ENCODE assay signal across 1 cellular context in the genomic region with DNA sequence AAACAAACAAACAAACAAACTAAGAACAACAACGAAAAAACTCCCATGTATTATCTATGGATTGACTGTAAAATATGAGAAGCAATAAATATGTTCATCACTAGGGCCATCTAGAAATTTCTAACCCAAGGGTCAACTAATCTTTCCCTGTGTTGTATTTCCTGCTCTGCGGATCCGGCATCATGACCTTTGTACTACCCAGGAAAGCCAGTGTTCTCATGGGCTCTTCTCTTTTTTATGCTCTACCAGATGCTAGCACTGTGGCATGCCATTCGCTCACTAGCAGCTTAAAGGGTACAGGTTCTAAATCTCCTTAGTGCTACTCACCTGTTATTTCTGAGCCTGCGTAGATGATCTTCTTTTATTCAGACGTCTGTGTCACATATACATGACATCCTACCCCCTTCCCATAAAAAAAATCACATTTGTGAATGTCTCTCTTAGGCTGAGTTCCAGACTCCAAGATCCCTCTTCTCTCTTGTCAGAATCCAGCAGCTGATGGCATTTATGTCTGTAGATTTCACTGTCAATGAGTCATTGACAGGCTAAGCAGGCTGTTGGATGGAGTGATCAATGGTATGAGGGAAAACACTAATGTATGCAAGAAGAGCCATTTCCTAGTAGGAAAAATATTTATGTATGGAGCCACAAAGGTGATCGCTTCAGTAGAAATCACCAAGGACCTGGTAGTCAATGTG.
TF ChIP-seq lines count a peak whose summit lies in the region.

No MANE protein-coding gene starts in this region.

TF ChIP-seq in GM23338, 12 proteins besides CTCF, POLR2A, EP300 and RAD21 (continued from another document):
- TF ChIP-seq, protein P1, sequence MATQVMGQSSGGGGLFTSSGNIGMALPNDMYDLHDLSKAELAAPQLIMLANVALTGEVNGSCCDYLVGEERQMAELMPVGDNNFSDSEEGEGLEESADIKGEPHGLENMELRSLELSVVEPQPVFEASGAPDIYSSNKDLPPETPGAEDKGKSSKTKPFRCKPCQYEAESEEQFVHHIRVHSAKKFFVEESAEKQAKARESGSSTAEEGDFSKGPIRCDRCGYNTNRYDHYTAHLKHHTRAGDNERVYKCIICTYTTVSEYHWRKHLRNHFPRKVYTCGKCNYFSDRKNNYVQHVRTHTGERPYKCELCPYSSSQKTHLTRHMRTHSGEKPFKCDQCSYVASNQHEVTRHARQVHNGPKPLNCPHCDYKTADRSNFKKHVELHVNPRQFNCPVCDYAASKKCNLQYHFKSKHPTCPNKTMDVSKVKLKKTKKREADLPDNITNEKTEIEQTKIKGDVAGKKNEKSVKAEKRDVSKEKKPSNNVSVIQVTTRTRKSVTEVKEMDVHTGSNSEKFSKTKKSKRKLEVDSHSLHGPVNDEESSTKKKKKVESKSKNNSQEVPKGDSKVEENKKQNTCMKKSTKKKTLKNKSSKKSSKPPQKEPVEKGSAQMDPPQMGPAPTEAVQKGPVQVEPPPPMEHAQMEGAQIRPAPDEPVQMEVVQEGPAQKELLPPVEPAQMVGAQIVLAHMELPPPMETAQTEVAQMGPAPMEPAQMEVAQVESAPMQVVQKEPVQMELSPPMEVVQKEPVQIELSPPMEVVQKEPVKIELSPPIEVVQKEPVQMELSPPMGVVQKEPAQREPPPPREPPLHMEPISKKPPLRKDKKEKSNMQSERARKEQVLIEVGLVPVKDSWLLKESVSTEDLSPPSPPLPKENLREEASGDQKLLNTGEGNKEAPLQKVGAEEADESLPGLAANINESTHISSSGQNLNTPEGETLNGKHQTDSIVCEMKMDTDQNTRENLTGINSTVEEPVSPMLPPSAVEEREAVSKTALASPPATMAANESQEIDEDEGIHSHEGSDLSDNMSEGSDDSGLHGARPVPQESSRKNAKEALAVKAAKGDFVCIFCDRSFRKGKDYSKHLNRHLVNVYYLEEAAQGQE (IDR thresholded peaks at IDR 0.05; ENCODE audit: unreplicated experiment) = no peak
- TF ChIP-seq EZH2 (IDR thresholded peaks at IDR 0.05; ENCODE audit: low read depth, unreplicated experiment) = no peak
- TF ChIP-seq JUNB (IDR thresholded peaks at IDR 0.05; ENCODE audit: unreplicated experiment) = no peak
- TF ChIP-seq, protein P2, sequence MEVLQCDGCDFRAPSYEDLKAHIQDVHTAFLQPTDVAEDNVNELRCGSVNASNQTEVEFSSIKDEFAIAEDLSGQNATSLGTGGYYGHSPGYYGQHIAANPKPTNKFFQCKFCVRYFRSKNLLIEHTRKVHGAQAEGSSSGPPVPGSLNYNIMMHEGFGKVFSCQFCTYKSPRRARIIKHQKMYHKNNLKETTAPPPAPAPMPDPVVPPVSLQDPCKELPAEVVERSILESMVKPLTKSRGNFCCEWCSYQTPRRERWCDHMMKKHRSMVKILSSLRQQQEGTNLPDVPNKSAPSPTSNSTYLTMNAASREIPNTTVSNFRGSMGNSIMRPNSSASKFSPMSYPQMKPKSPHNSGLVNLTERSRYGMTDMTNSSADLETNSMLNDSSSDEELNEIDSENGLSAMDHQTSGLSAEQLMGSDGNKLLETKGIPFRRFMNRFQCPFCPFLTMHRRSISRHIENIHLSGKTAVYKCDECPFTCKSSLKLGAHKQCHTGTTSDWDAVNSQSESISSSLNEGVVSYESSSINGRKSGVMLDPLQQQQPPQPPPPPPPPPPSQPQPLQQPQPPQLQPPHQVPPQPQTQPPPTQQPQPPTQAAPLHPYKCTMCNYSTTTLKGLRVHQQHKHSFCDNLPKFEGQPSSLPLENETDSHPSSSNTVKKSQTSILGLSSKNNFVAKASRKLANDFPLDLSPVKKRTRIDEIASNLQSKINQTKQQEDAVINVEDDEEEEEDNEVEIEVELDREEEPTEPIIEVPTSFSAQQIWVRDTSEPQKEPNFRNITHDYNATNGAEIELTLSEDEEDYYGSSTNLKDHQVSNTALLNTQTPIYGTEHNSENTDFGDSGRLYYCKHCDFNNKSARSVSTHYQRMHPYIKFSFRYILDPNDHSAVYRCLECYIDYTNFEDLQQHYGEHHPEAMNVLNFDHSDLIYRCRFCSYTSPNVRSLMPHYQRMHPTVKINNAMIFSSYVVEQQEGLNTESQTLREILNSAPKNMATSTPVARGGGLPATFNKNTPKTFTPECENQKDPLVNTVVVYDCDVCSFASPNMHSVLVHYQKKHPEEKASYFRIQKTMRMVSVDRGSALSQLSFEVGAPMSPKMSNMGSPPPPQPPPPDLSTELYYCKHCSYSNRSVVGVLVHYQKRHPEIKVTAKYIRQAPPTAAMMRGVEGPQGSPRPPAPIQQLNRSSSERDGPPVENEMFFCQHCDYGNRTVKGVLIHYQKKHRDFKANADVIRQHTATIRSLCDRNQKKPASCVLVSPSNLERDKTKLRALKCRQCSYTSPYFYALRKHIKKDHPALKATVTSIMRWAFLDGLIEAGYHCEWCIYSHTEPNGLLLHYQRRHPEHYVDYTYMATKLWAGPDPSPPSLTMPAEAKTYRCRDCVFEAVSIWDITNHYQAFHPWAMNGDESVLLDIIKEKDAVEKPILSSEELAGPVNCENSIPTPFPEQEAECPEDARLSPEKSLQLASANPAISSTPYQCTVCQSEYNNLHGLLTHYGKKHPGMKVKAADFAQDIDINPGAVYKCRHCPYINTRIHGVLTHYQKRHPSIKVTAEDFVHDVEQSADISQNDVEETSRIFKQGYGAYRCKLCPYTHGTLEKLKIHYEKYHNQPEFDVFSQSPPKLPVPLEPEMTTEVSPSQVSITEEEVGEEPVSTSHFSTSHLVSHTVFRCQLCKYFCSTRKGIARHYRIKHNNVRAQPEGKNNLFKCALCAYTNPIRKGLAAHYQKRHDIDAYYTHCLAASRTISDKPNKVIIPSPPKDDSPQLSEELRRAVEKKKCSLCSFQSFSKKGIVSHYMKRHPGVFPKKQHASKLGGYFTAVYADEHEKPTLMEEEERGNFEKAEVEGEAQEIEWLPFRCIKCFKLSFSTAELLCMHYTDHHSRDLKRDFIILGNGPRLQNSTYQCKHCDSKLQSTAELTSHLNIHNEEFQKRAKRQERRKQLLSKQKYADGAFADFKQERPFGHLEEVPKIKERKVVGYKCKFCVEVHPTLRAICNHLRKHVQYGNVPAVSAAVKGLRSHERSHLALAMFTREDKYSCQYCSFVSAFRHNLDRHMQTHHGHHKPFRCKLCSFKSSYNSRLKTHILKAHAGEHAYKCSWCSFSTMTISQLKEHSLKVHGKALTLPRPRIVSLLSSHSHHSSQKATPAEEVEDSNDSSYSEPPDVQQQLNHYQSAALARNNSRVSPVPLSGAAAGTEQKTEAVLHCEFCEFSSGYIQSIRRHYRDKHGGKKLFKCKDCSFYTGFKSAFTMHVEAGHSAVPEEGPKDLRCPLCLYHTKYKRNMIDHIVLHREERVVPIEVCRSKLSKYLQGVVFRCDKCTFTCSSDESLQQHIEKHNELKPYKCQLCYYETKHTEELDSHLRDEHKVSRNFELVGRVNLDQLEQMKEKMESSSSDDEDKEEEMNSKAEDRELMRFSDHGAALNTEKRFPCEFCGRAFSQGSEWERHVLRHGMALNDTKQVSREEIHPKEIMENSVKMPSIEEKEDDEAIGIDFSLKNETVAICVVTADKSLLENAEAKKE (CRISPR knock-in tag; IDR thresholded peaks at IDR 0.05) = no peak
TF ChIP-seq in GM23338: peak in this region for 0.
